8 cellular contexts compared by ENCODE assay signal in genomic region chrX:65723706-65724105, GRCh38. TPM values are rescaled to one million over a fixed set of nuclear protein-coding genes. Genes with fewer than 3 reads are reported as not detected.
A peak's percentile ranks its signal among the peaks of the same experiment; 100 is the strongest.
DNase-seq lines count a peak whose midpoint lies in the region; ATAC-seq and TF ChIP-seq lines count a peak whose summit lies in the region.

No MANE protein-coding gene starts in this region.

- H3K9ac ChIP-seq in OCI-LY3 (ENCODE audit: low read length) = no peak overlapping the region

- peaks cover 97 to 99% of the 10 kb centered on the region in 2 donors for H3K4me1 Mint-ChIP-seq in immature natural killer cell

- H3K27ac ChIP-seq in OCI-LY3 (ENCODE audit: low read length) = peak overlapping the region; percentile 8; the same call in 1 of the 2 replicates

- peaks cover 27% of the 10 kb centered on the region for H3K4me1 ChIP-seq in OCI-LY3 (ENCODE audit: low read length)

- TF ChIP-seq CTCF in OCI-LY3 (IDR thresholded peaks at IDR 0.05; ENCODE audit: low read depth, low read length) = no peak

- H3K4me2 ChIP-seq in OCI-LY3 (ENCODE audit: low read length) = peak overlapping the region; percentile 33

- ATAC-seq in GM18499 (IDR thresholded peaks at IDR 0.05; ENCODE audit: insufficient read depth, unreplicated experiment) (peak; percentile 86), GM21737 (IDR thresholded peaks at IDR 0.05; ENCODE audit: unreplicated experiment) (peak; percentile 75), Right ventricle myocardium superior (ENCODE audit: poor library complexity) (no peak)

- peak; percentile 62 to 65 (median 64) for DNase-seq in immature natural killer cell
- no peak for DNase-seq in HUDEP-2 (lab: John Stamatoyannopoulos, UW; ENCODE audit: unreplicated experiment in 76 of 76)
- DNase-seq in SW 1271 (lab: John Stamatoyannopoulos, UW) = no peak
- DNase-seq in NCI-H510A treated with DMSO at 0.1 percent for 48 hours (lab: John Stamatoyannopoulos, UW) = no peak
- DNase-seq in Right ventricle myocardium superior = no peak

- peaks cover 14% of the 10 kb centered on the region for H3K36me3 ChIP-seq in OCI-LY3 (replicated peaks; ENCODE audit: low read depth, low read length)

- peak overlapping the region; percentile 79 to 95 (median 87) for H3K27ac Mint-ChIP-seq in immature natural killer cell

- peaks cover 7% of the 10 kb centered on the region; the same call in 1 of the 2 replicates for H3K79me2 ChIP-seq in OCI-LY3 (ENCODE audit: low read length)

- intact Hi-C loops in Right ventricle myocardium superior (cut with DNase I) = no loop called here

- peaks cover 2 to 35% (median 19%) of the 10 kb centered on the region in 3 donors for H3K36me3 Mint-ChIP-seq in immature natural killer cell

- peaks cover 1 to 3% (median 3%) of the 10 kb centered on the region in 3 donors for H3K27me3 Mint-ChIP-seq in immature natural killer cell (ENCODE audit: low read depth in 3 of 3)

- no peak overlapping the region for H2AFZ ChIP-seq in OCI-LY3 (ENCODE audit: low read depth, low read length)

- H3K9me3 Mint-ChIP-seq in immature natural killer cell = no peaks in the 10 kb centered on the region

- H3K4me3 Mint-ChIP-seq in immature natural killer cell = peak overlapping the region; percentile 59 to 77 (median 71)

- H3K4me3 ChIP-seq in OCI-LY3 (ENCODE audit: low read length) = no peak overlapping the region

- peaks cover 33% of the 10 kb centered on the region for H4K20me1 ChIP-seq in OCI-LY3 (ENCODE audit: insufficient read depth, low read length)

- H3K9me3 ChIP-seq in OCI-LY3 (ENCODE audit: insufficient read depth, low read length) = no peaks in the 10 kb centered on the region

- no peaks in the 10 kb centered on the region for H3K27me3 ChIP-seq in OCI-LY3 (ENCODE audit: low read depth, low read length)

RNA-seq across cellular contexts. Expression of gene MSN, which starts 56.3 kb away (rescaled TPM):
- polyA plus RNA-seq in immature natural killer cell = 1,000 to 10,000 TPM; 1,039 to 1,577 (median 1,568) TPM
- total RNA-seq in Right ventricle myocardium superior = 97.6 TPM

Comparison
In these comparisons a context has a peak if more than half of its experiments do, and no peak if none do; other contexts are left out.
1. DNase-seq: peak in immature natural killer cell (3 of 3); none in HUDEP-2 (0 of 76), SW 1271 (0 of 2), NCI-H510A treated with DMSO at 0.1 percent for 48 hours (single experiment) and Right ventricle myocardium superior (single experiment).